9 cellular contexts compared by ENCODE assay signal in genomic region chr10:97542169-97543024, GRCh38. TPM values are rescaled to one million over a fixed set of nuclear protein-coding genes. Genes with fewer than 3 reads are reported as not detected.
DNase-seq lines count a peak whose midpoint lies in the region; ATAC-seq and TF ChIP-seq lines count a peak whose summit lies in the region.
"Had no signal": no experiment of that assay in that cellular context is flagged by ENCODE, and none has a peak within 500 bp of the region (broad histone marks: within the 10 kb centered on the region; RNA-seq: fewer than 3 reads in every experiment).

No MANE protein-coding gene starts in this region.

- WGBS in ovary, 3 donors, result 32 to 55% (median 54%) methylated on average over 9 of the region's 9 CpGs

- H3K9me3 ChIP-seq in ovary, result no peaks in the 10 kb centered on the region
- H3K9me3 ChIP-seq in uterus, result no peaks in the 10 kb centered on the region

- H3K27me3 Mint-ChIP-seq in activated T-helper 17 cell treated with anti-CD3 and anti-CD28 coated beads, Interleukin-2, amount 50 U/mL, for 72 hours, result no peaks in the 10 kb centered on the region

- in situ Hi-C loops in KBM-7 (cut with MboI; ENCODE audit: low pct_unique_long_range_greater_than_20kb, low sequenced_read_pairs), result no loop called here

- peak overlapping the region; percentile 18 for H3K27ac Mint-ChIP-seq in activated T-helper 17 cell treated with anti-CD3 and anti-CD28 coated beads, Interleukin-2, amount 50 U/mL, for 72 hours

- peak; percentile 79 for DNase-seq in Ammon's horn (ENCODE audit: low spot score)
- DNase-seq in KBM-7, result peak; percentile 16
- peak; percentile 84 for DNase-seq in glomerular endothelial cell (ENCODE audit: extremely low read depth, low read depth, low spot score)
- DNase-seq in ovary, result peak; percentile 78 to 90 (median 80)
- DNase-seq in uterus, result peak; percentile 90 to 96
- no peak for DNase-seq in NCI-H526 treated with DMSO at 0.1 percent for 48 hours (lab: John Stamatoyannopoulos, UW)
- DNase-seq: naive B cell had no signal

- H3K36me3 ChIP-seq in ovary, result no peaks in the 10 kb centered on the region
- no peaks in the 10 kb centered on the region for H3K36me3 ChIP-seq in uterus

- peaks cover 23% of the 10 kb centered on the region for H3K4me1 ChIP-seq in ovary (ENCODE audit: insufficient read depth)
- peaks cover 22 to 33% of the 10 kb centered on the region in 2 donors for H3K4me1 ChIP-seq in uterus

- H3K27ac ChIP-seq in ovary, result peak overlapping the region; percentile 75 to 79
- peak overlapping the region; percentile 96 to 97 for H3K27ac ChIP-seq in uterus

- intact Hi-C loops in ovary (cut with DNase I) (loop anchor here in 3 of 4 donors (2.0 to 10.0 kb wide), 3 partner anchors 40 to 48 kb away; partner anchors contain the start of genes MMS19 (in 2 of the 3) and UBTD1 (in 2 of the 3)), uterus (cut with DNase I; ENCODE audit: low total_unique reads) (loop anchor here (10.0 kb wide), 1 partner anchor 48 kb away; the partner anchor contains the start of genes MMS19 and UBTD1)

- no peak for TF ChIP-seq POLR2A in ovary (IDR thresholded peaks at IDR 0.05)
- TF ChIP-seq POLR2A in uterus (IDR thresholded peaks at IDR 0.05), result peak in 1 of 2 donors; percentile 36

- TF ChIP-seq CTCF in ovary (IDR thresholded peaks at IDR 0.05) (no peak), uterus (IDR thresholded peaks at IDR 0.05) (no peak)

- TF ChIP-seq EP300 in ovary (IDR thresholded peaks at IDR 0.05), result no peak

- peaks cover 18% of the 10 kb centered on the region for H3K4me1 Mint-ChIP-seq in activated T-helper 17 cell treated with anti-CD3 and anti-CD28 coated beads, Interleukin-2, amount 50 U/mL, for 72 hours
- H3K4me1 Mint-ChIP-seq: naive B cell had no signal

- H3K36me3 Mint-ChIP-seq in activated T-helper 17 cell treated with anti-CD3 and anti-CD28 coated beads, Interleukin-2, amount 50 U/mL, for 72 hours (ENCODE audit: low read depth), result no peaks in the 10 kb centered on the region
- H3K36me3 Mint-ChIP-seq: naive B cell had no signal

- peak; percentile 71 for ATAC-seq in activated T-helper 17 cell treated with anti-CD3 and anti-CD28 coated beads, Interleukin-2, amount 50 U/mL, for 72 hours (replicated peaks)
- no peak for ATAC-seq in HG03342 (IDR thresholded peaks at IDR 0.05; ENCODE audit: unreplicated experiment)

- no peak overlapping the region for H3K4me3 ChIP-seq in ovary
- no peak overlapping the region for H3K4me3 ChIP-seq in uterus

- H3K27me3 ChIP-seq in ovary, result no peaks in the 10 kb centered on the region
- no peaks in the 10 kb centered on the region for H3K27me3 ChIP-seq in uterus

- no peaks in the 10 kb centered on the region for H3K9me3 Mint-ChIP-seq in activated T-helper 17 cell treated with anti-CD3 and anti-CD28 coated beads, Interleukin-2, amount 50 U/mL, for 72 hours
- H3K9me3 Mint-ChIP-seq: naive B cell had no signal

- peak overlapping the region; percentile 32 for H3K4me3 Mint-ChIP-seq in activated T-helper 17 cell treated with anti-CD3 and anti-CD28 coated beads, Interleukin-2, amount 50 U/mL, for 72 hours
- H3K4me3 Mint-ChIP-seq: naive B cell had no signal

RNA-seq across cellular contexts. Expression of gene ANKRD2, which starts 30.2 kb away (rescaled TPM):
- not detected for total RNA-seq in activated T-helper 17 cell treated with anti-CD3 and anti-CD28 coated beads, Interleukin-2, amount 50 U/mL, for 72 hours
- total RNA-seq in glomerular endothelial cell (0.24 TPM in 1 of 2 replicates, not detected in the other), ovary (under 1 TPM in 3 of 7 donors, not detected in 4; 0.37 to 0.46 (median 0.40) TPM), uterus (under 1 TPM in 2 of 4 donors, not detected in 2; 0.43 to 0.48 TPM)
- under 1 TPM; 0.11 to 0.17 TPM for polyA plus RNA-seq in ovary

RNA-seq across cellular contexts. Expression of gene HOGA1, which starts 41.8 kb away (rescaled TPM):
- total RNA-seq in activated T-helper 17 cell treated with anti-CD3 and anti-CD28 coated beads, Interleukin-2, amount 50 U/mL, for 72 hours, result not detected
- total RNA-seq in glomerular endothelial cell (0.12 and 0.15 TPM in 2 replicates), ovary (under 1 TPM in 5 of 7 donors, not detected in 2; 0.12 to 0.80 (median 0.23) TPM), uterus (1 to 10 TPM in 2 of 4 donors, under 1 TPM in 2; 0.26 to 2.5 (median 0.97) TPM)
- polyA plus RNA-seq in ovary, result under 1 TPM; 0.05 to 0.60 TPM

RNA-seq across cellular contexts. Expression of gene UBTD1, which starts 43.7 kb away (rescaled TPM):
- total RNA-seq in activated T-helper 17 cell treated with anti-CD3 and anti-CD28 coated beads, Interleukin-2, amount 50 U/mL, for 72 hours, result 1 to 10 TPM; 1.7 to 2.1 TPM
- 105 and 111 TPM in 2 replicates for total RNA-seq in glomerular endothelial cell
- total RNA-seq in ovary, result 10 to 100 TPM in 4 of 7 donors, 1 to 10 TPM in 3; 5.7 to 15.2 (median 12.8) TPM
- polyA plus RNA-seq in ovary, result 10 to 100 TPM in 1 of 2 donors, under 1 TPM in 1; 0.20 to 11.5 TPM
- total RNA-seq in uterus, result 10 to 100 TPM in 1 of 4 donors, 1 to 10 TPM in 2, under 1 TPM in 1; 0.29 to 25.9 (median 6.7) TPM

RNA-seq across cellular contexts. Expression of gene MMS19, which starts 44.2 kb away (rescaled TPM):
- total RNA-seq in activated T-helper 17 cell treated with anti-CD3 and anti-CD28 coated beads, Interleukin-2, amount 50 U/mL, for 72 hours, result 10 to 100 TPM; 89.3 to 90.5 TPM
- total RNA-seq in glomerular endothelial cell (145 and 147 TPM in 2 replicates), ovary (10 to 100 TPM; 54.2 to 63.6 (median 56.4) TPM), uterus (10 to 100 TPM; 44.6 to 87.7 (median 73.7) TPM)
- polyA plus RNA-seq in ovary, result 10 to 100 TPM; 45.3 to 58.4 TPM

RNA-seq across cellular contexts. Expression of gene C10orf62, which starts 47.1 kb away (rescaled TPM):
- not detected for total RNA-seq in activated T-helper 17 cell treated with anti-CD3 and anti-CD28 coated beads, Interleukin-2, amount 50 U/mL, for 72 hours
- not detected in 2 replicates for total RNA-seq in glomerular endothelial cell
- under 1 TPM in 1 of 7 donors, not detected in 6; 0.48 TPM for total RNA-seq in ovary
- not detected for polyA plus RNA-seq in ovary
- total RNA-seq in uterus, result not detected
